Comparison of ENCODE assay signal across 7 cellular contexts in the genomic region with DNA sequence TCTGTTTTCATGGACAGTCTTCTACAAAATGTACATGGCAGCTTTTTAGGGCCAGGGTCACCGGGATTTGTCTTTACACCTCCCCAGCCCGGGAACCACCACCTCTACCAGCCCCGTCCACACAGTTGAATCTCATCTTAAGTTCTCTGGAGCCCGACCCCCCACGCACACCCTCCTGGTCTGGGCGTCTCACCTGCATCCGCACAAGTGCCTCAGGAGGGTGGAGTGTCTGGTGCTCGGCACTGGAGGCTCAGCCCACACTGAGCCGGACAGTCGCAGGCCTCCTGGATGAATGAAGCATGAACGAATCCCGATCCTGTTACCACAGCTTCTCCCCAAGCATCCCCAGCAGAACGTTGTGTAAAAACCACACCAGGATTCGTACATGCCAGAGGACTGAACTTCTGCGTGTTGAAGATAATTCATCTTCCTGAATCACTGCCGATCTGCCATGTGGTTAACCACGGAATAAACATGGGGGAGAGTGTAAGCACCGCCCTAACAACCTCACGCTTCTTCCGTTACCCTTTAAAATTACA.
DNase-seq lines count a peak whose midpoint lies in the region; ATAC-seq and TF ChIP-seq lines count a peak whose summit lies in the region.

No MANE protein-coding gene starts in this region.

- H3K4me3 Mint-ChIP-seq in stimulated activated naive B cell treated with anti-CD40 and anti-IgM and Interleukin-4, amounts not matched to agents 10 μg/mL and 1 μg/mL and 100 μg/mL, for 72 hours = peak overlapping the region; percentile 65 to 66

- no peak for TF ChIP-seq EP300 in tibial nerve (IDR thresholded peaks at IDR 0.05)

- H3K9me3 Mint-ChIP-seq in stimulated activated naive B cell treated with anti-CD40 and anti-IgM and Interleukin-4, amounts not matched to agents 10 μg/mL and 1 μg/mL and 100 μg/mL, for 72 hours = no peaks in the 10 kb centered on the region

- TF ChIP-seq CTCF in tibial nerve (IDR thresholded peaks at IDR 0.05) = no peak

- no peak overlapping the region for H3K27ac Mint-ChIP-seq in stimulated activated naive B cell treated with anti-CD40 and anti-IgM and Interleukin-4, amounts not matched to agents 10 μg/mL and 1 μg/mL and 100 μg/mL, for 72 hours

- 79% methylated on average over 20 of the region's 20 CpGs for WGBS in tibial nerve, 2 donors

- peak; percentile 68 to 76 for ATAC-seq in stimulated activated naive B cell treated with anti-CD40 and anti-IgM and Interleukin-4, amounts not matched to agents 10 μg/mL and 1 μg/mL and 100 μg/mL, for 72 hours (replicated peaks)

- peaks cover 0 to 15% of the 10 kb centered on the region in 2 donors for H3K27me3 ChIP-seq in tibial nerve

- peaks cover 15 to 20% of the 10 kb centered on the region in 2 donors for H3K4me1 Mint-ChIP-seq in stimulated activated naive B cell treated with anti-CD40 and anti-IgM and Interleukin-4, amounts not matched to agents 10 μg/mL and 1 μg/mL and 100 μg/mL, for 72 hours

- H3K36me3 Mint-ChIP-seq in stimulated activated naive B cell treated with anti-CD40 and anti-IgM and Interleukin-4, amounts not matched to agents 10 μg/mL and 1 μg/mL and 100 μg/mL, for 72 hours = peaks cover 3 to 9% of the 10 kb centered on the region in 2 donors

- H3K4me1 ChIP-seq in tibial nerve = peaks cover 0 to 8% (median 0%) of the 10 kb centered on the region in 4 donors

- H3K27ac ChIP-seq in tibial nerve = no peak overlapping the region

- H3K4me3 ChIP-seq in tibial nerve = no peak overlapping the region

- DNase-seq in NCI-H226 (peak; percentile 97), activated T-cell treated with anti-CD3 and anti-CD28 coated beads for 24 hours (ENCODE audit: low read depth) (peak; percentile 30), glomerular visceral epithelial cell (ENCODE audit: extremely low spot score) (peak; percentile 90), NCI-H446 treated with DMSO at 0.1 percent for 48 hours (lab: John Stamatoyannopoulos, UW) (no peak), tibial nerve (ENCODE audit: low spot score in 2 of 2) (no peak), NCI-H2171 (lab: John Stamatoyannopoulos, UW) (no peak)
- DNase-seq in stimulated activated naive B cell treated with anti-CD40 and anti-IgM and Interleukin-4, amounts not matched to agents 10 μg/mL and 1 μg/mL and 100 μg/mL, for 72 hours = no peak

- H3K9me3 ChIP-seq in tibial nerve = no peaks in the 10 kb centered on the region

- peaks cover 67 to 83% of the 10 kb centered on the region in 2 donors for H3K27me3 Mint-ChIP-seq in stimulated activated naive B cell treated with anti-CD40 and anti-IgM and Interleukin-4, amounts not matched to agents 10 μg/mL and 1 μg/mL and 100 μg/mL, for 72 hours

- H3K36me3 ChIP-seq in tibial nerve = no peaks in the 10 kb centered on the region

- no peak for TF ChIP-seq POLR2A in tibial nerve (IDR thresholded peaks at IDR 0.05)

Comparison
In these comparisons a context has a peak if more than half of its experiments do, and no peak if none do; other contexts are left out.
1. DNase-seq: peak in NCI-H226 (single experiment), activated T-cell treated with anti-CD3 and anti-CD28 coated beads for 24 hours (single experiment) and glomerular visceral epithelial cell (single experiment); none in stimulated activated naive B cell treated with anti-CD40 and anti-IgM and Interleukin-4, amounts not matched to agents 10 μg/mL and 1 μg/mL and 100 μg/mL, for 72 hours (single experiment), NCI-H446 treated with DMSO at 0.1 percent for 48 hours (single experiment), tibial nerve (0 of 2) and NCI-H2171 (single experiment).